Comparison of ENCODE assay signal across 29 cellular contexts in genomic region chr2:232447091-232447620, GRCh38. TPM values are rescaled to one million over a fixed set of nuclear protein-coding genes. Genes with fewer than 3 reads are reported as not detected.
DNase-seq lines count a peak whose midpoint lies in the region; ATAC-seq and TF ChIP-seq lines count a peak whose summit lies in the region.
"Had no signal": no experiment of that assay in that cellular context is flagged by ENCODE, and none has a peak within 500 bp of the region (broad histone marks: within the 10 kb centered on the region; RNA-seq: fewer than 3 reads in every experiment).

No MANE protein-coding gene starts in this region.

- no peaks in the 10 kb centered on the region for H3K9me3 Mint-ChIP-seq in activated CD8-positive, alpha-beta memory T cell treated with anti-CD3 and anti-CD28 coated beads, Interleukin-2, amount 10 ng/mL, durations not matched to agents 7 days and 5 days (ENCODE audit: low read depth)
- H3K9me3 Mint-ChIP-seq in nephron, result no peaks in the 10 kb centered on the region
- H3K9me3 Mint-ChIP-seq: H9 had no signal

- CTCF ChIA-PET in activated CD8-positive, alpha-beta memory T cell treated with anti-CD3 and anti-CD28 coated beads, Interleukin-2, amount 10 ng/mL, durations not matched to agents 7 days and 5 days (lab: Charles Lee), result interaction anchor here (0.7 to 2.9 kb wide), 4 partner anchors 10 to 150 kb away, joined by 3 to 34 read pairs (median 3); partner anchors contain the start of gene PRSS56

- peak overlapping the region; percentile 74 for H3K27ac ChIP-seq in substantia nigra (ENCODE audit: low read depth, low read length, poor library complexity, severe bottlenecking)
- H3K27ac ChIP-seq: BLaER1, SJCRH30 had no signal

- TF ChIP-seq CTCF in nephron (IDR thresholded peaks at IDR 0.05; ENCODE audit: unreplicated experiment in 3 of 3), result no peak

- no peak overlapping the region for H3K27ac Mint-ChIP-seq in activated CD8-positive, alpha-beta memory T cell treated with anti-CD3 and anti-CD28 coated beads, Interleukin-2, amount 10 ng/mL, durations not matched to agents 7 days and 5 days
- H3K27ac Mint-ChIP-seq in nephron, result peak overlapping the region in 2 of 3 experiments; percentile 21 to 44
- H3K27ac Mint-ChIP-seq: CD4-positive, CD25-positive, alpha-beta regulatory T cell; H9 had no signal

- no peak overlapping the region for H3K4me3 Mint-ChIP-seq in activated CD8-positive, alpha-beta memory T cell treated with anti-CD3 and anti-CD28 coated beads, Interleukin-2, amount 10 ng/mL, durations not matched to agents 7 days and 5 days
- H3K4me3 Mint-ChIP-seq in nephron, result no peak overlapping the region
- H3K4me3 Mint-ChIP-seq: CD4-positive, CD25-positive, alpha-beta regulatory T cell; H9 had no signal

- H3K27me3 Mint-ChIP-seq in activated CD8-positive, alpha-beta memory T cell treated with anti-CD3 and anti-CD28 coated beads, Interleukin-2, amount 10 ng/mL, durations not matched to agents 7 days and 5 days, result peaks cover 3% of the 10 kb centered on the region
- H3K27me3 Mint-ChIP-seq in nephron (ENCODE audit: low read depth), result peaks cover 11% of the 10 kb centered on the region

- no peaks in the 10 kb centered on the region for H3K36me3 Mint-ChIP-seq in activated CD8-positive, alpha-beta memory T cell treated with anti-CD3 and anti-CD28 coated beads, Interleukin-2, amount 10 ng/mL, durations not matched to agents 7 days and 5 days
- H3K36me3 Mint-ChIP-seq in nephron (ENCODE audit: low read depth), result no peaks in the 10 kb centered on the region
- H3K36me3 Mint-ChIP-seq: CD4-positive, CD25-positive, alpha-beta regulatory T cell had no signal

- DNase-seq in activated CD8-positive, alpha-beta memory T cell treated with anti-CD3 and anti-CD28 coated beads for 24 hours, result peak; percentile 55
- no peak for DNase-seq in activated CD8-positive, alpha-beta memory T cell treated with anti-CD3 and anti-CD28 coated beads, Interleukin-2, amount 10 ng/mL, durations not matched to agents 7 days and 5 days
- peak; percentile 38 for DNase-seq in islet precursor cell
- DNase-seq in substantia nigra (lab: John Stamatoyannopoulos, UW), result no peak
- no peak for DNase-seq in stimulated activated CD8-positive, alpha-beta memory T cell treated with anti-CD3 and anti-CD28 coated beads, Interleukin-4, amount 100 ng/mL, for 48 hours
- DNase-seq in NCI-H82 treated with DMSO at 0.1 percent for 48 hours (lab: John Stamatoyannopoulos, UW; ENCODE audit: unreplicated experiment), result no peak
- DNase-seq: 8988T; ACHN; CD4-positive, CD25-positive, alpha-beta regulatory T cell; DMS153; Kasumi-1; NCI-H1092 treated with DMSO at 0.1 percent for 48 hours; NCI-H1436; NCI-H187; NCI-H2171 treated with DMSO at 0.1 percent for 48 hours; NCI-H345; NCI-H510A treated with DMSO at 0.1 percent for 48 hours; NCI-H748 treated with DMSO at 0.1 percent for 48 hours; PC-3; SJCRH30 had no signal

- peaks cover 5% of the 10 kb centered on the region for H3K4me1 Mint-ChIP-seq in activated CD8-positive, alpha-beta memory T cell treated with anti-CD3 and anti-CD28 coated beads, Interleukin-2, amount 10 ng/mL, durations not matched to agents 7 days and 5 days
- peaks cover 14% of the 10 kb centered on the region for H3K4me1 Mint-ChIP-seq in nephron
- H3K4me1 Mint-ChIP-seq: CD4-positive, CD25-positive, alpha-beta regulatory T cell; H9 had no signal

- ATAC-seq in activated CD8-positive, alpha-beta memory T cell treated with anti-CD3 and anti-CD28 coated beads, Interleukin-2, amount 10 ng/mL, durations not matched to agents 7 days and 5 days, result no peak
- ATAC-seq in HG03565 (IDR thresholded peaks at IDR 0.05; ENCODE audit: unreplicated experiment), result no peak
- ATAC-seq: PC-3, Right ventricle myocardium inferior had no signal

RNA-seq across cellular contexts. Expression of gene ALPI, which starts 8.8 kb away (rescaled TPM):
- not detected for total RNA-seq in activated CD8-positive, alpha-beta memory T cell treated with anti-CD3 and anti-CD28 coated beads, Interleukin-2, amount 10 ng/mL, durations not matched to agents 7 days and 5 days
- total RNA-seq: CD4-positive, CD25-positive, alpha-beta regulatory T cell; H9; HT1080; K562; M059J; PC-3; Right ventricle myocardium inferior; RPMI7951; SJCRH30 had no signal

RNA-seq across cellular contexts. Expression of gene ECEL1, which starts 40.5 kb away (rescaled TPM):
- total RNA-seq in activated CD8-positive, alpha-beta memory T cell treated with anti-CD3 and anti-CD28 coated beads, Interleukin-2, amount 10 ng/mL, durations not matched to agents 7 days and 5 days, result under 1 TPM in 1 of 2 experiments, not detected in 1; 0.21 TPM
- total RNA-seq: CD4-positive, CD25-positive, alpha-beta regulatory T cell; HT1080; M059J; PC-3; Right ventricle myocardium inferior; RPMI7951; SJCRH30 had no signal

RNA-seq across cellular contexts. Expression of gene ALPG, which starts 40.5 kb away (rescaled TPM):
- not detected for total RNA-seq in activated CD8-positive, alpha-beta memory T cell treated with anti-CD3 and anti-CD28 coated beads, Interleukin-2, amount 10 ng/mL, durations not matched to agents 7 days and 5 days
- total RNA-seq: CD4-positive, CD25-positive, alpha-beta regulatory T cell; HT1080; K562; M059J; Right ventricle myocardium inferior; RPMI7951; SJCRH30 had no signal

Comparison
In these comparisons a context has a peak if more than half of its experiments do, and no peak if none do; other contexts are left out.
1. DNase-seq: peak in activated CD8-positive, alpha-beta memory T cell treated with anti-CD3 and anti-CD28 coated beads for 24 hours (single experiment) and islet precursor cell (single experiment); none in activated CD8-positive, alpha-beta memory T cell treated with anti-CD3 and anti-CD28 coated beads, Interleukin-2, amount 10 ng/mL, durations not matched to agents 7 days and 5 days (single experiment), substantia nigra (0 of 49), stimulated activated CD8-positive, alpha-beta memory T cell treated with anti-CD3 and anti-CD28 coated beads, Interleukin-4, amount 100 ng/mL, for 48 hours (single experiment) and NCI-H82 treated with DMSO at 0.1 percent for 48 hours (single experiment).